ENCODE assay signal across 21 cellular contexts in the genomic region with DNA sequence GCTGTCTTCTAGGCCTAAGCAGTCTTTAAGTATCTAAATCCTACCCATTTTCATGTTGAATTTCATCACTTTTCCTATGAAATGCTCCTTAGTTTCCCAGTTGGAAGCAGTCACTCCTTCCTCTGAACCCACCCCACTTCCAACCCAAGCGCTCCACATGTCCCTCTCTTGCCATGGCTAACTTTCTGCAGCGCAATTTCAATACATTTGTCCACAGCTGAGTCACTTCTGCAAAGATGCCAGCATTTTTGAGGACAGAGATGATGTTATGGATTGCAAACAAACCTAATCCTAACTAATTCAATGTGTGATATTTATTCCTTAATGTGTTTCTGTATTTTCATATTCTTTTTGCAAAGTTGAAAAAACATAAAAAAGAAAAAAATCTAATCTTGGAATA.
A peak's percentile ranks its signal among the peaks of the same experiment; 100 is the strongest.
DNase-seq lines count a peak whose midpoint lies in the region; ATAC-seq and TF ChIP-seq lines count a peak whose summit lies in the region.
"Had no signal": no experiment of that assay in that cellular context is flagged by ENCODE, and none has a peak within 500 bp of the region (broad histone marks: within the 10 kb centered on the region; RNA-seq: fewer than 3 reads in every experiment).

No MANE protein-coding gene starts in this region.

- DNase-seq in AG10803 (ENCODE audit: low read depth) (peak; percentile 33), endodermal cell (peak; percentile 29), fibroblast of mammary gland (ENCODE audit: low read depth) (peak; percentile 11), osteocyte (ENCODE audit: extremely low spot score, unreplicated experiment) (peak; percentile 10), Right ventricle myocardium inferior (ENCODE audit: missing footprints) (no peak), HuH-7.5 (ENCODE audit: low spot score) (no peak), activated gamma-delta T cell (lab: John Stamatoyannopoulos, UW) (no peak)
- DNase-seq: AML-193; BE2C; CD4-positive, alpha-beta T cell; CD8-positive, alpha-beta memory T cell; DMS 273 treated with DMSO at 0.1 percent for 48 hours; DMS79; EL; GDM1; H7; HCEC 1CT had no signal

- peaks cover 6% of the 10 kb centered on the region for H3K4me1 Mint-ChIP-seq in endodermal cell
- H3K4me1 Mint-ChIP-seq in osteocyte (ENCODE audit: unreplicated experiment), result no peaks in the 10 kb centered on the region
- H3K4me1 Mint-ChIP-seq: CD14-positive monocyte had no signal

- H3K4me3 ChIP-seq in AG10803 (ENCODE audit: low read length) (no peak overlapping the region), endodermal cell (ENCODE audit: low read length) (no peak overlapping the region), fibroblast of mammary gland (ENCODE audit: control insufficient read depth, low read depth, low read length) (no peak overlapping the region)
- H3K4me3 ChIP-seq: BLaER1 treated with 17β-estradiol and CSF1 and Interleukin-3, amounts not matched to agents 10 nM and 100 nM; GM12878 had no signal

- H3K9me3 ChIP-seq in endodermal cell (ENCODE audit: control insufficient read depth, low read length), result no peaks in the 10 kb centered on the region
- H3K9me3 ChIP-seq: BE2C had no signal

- TF ChIP-seq CTCF in AG10803 (conservative IDR thresholded peaks at IDR 0.05; ENCODE audit: low read length), result no peak
- TF ChIP-seq CTCF in endodermal cell (conservative IDR thresholded peaks at IDR 0.05), result no peak
- TF ChIP-seq CTCF in fibroblast of mammary gland (conservative IDR thresholded peaks at IDR 0.05; ENCODE audit: control insufficient read depth, insufficient read depth, low read depth, low read length), result no peak
- TF ChIP-seq CTCF in osteocyte (IDR thresholded peaks at IDR 0.05), result no peak

- no peak overlapping the region for H3K27ac Mint-ChIP-seq in endodermal cell
- no peak overlapping the region for H3K27ac Mint-ChIP-seq in osteocyte (ENCODE audit: unreplicated experiment)
- H3K27ac Mint-ChIP-seq: CD4-positive, alpha-beta T cell; CD8-positive, alpha-beta memory T cell had no signal

- no peak overlapping the region for H3K4me3 Mint-ChIP-seq in endodermal cell
- no peak overlapping the region for H3K4me3 Mint-ChIP-seq in osteocyte (ENCODE audit: unreplicated experiment)
- H3K4me3 Mint-ChIP-seq: CD14-positive monocyte; CD4-positive, alpha-beta T cell; CD8-positive, alpha-beta memory T cell had no signal

- WGBS in endodermal cell (ENCODE audit: insufficient coverage in 1 of 2, insufficient read length in 1 of 2), 2 experiments, result 86 to 90% methylated on average over 1 to 2 of the region's 2 CpGs

- no peaks in the 10 kb centered on the region for H3K4me1 ChIP-seq in endodermal cell (ENCODE audit: control insufficient read depth, insufficient read depth, low read length)
- H3K4me1 ChIP-seq: BE2C had no signal

- H3K36me3 Mint-ChIP-seq in endodermal cell (ENCODE audit: low read depth), result no peaks in the 10 kb centered on the region
- H3K36me3 Mint-ChIP-seq in osteocyte (ENCODE audit: unreplicated experiment), result no peaks in the 10 kb centered on the region
- H3K36me3 Mint-ChIP-seq: CD14-positive monocyte had no signal

- H3K9me3 Mint-ChIP-seq in endodermal cell, result no peaks in the 10 kb centered on the region
- no peaks in the 10 kb centered on the region for H3K9me3 Mint-ChIP-seq in osteocyte (ENCODE audit: unreplicated experiment)
- H3K9me3 Mint-ChIP-seq: CD4-positive, alpha-beta T cell had no signal

- no peaks in the 10 kb centered on the region for H3K27me3 ChIP-seq in endodermal cell (ENCODE audit: control insufficient read depth, insufficient read depth, low read length, poor library complexity, severe bottlenecking)
- H3K27me3 ChIP-seq: BE2C; BLaER1 treated with 17β-estradiol and CSF1 and Interleukin-3, amounts not matched to agents 10 nM and 100 nM had no signal

- no peak for ATAC-seq in Right ventricle myocardium inferior
- ATAC-seq: GM12878 had no signal

- no peak overlapping the region for H3K9ac ChIP-seq in endodermal cell (ENCODE audit: extremely low read depth, low read length, poor library complexity, severe bottlenecking)
- H3K9ac ChIP-seq: BLaER1 treated with 17β-estradiol and CSF1 and Interleukin-3, amounts not matched to agents 10 nM and 100 nM had no signal

- H3K27ac ChIP-seq in endodermal cell (ENCODE audit: low read depth, low read length), result no peak overlapping the region
- H3K27ac ChIP-seq: 22Rv1; BLaER1 treated with 17β-estradiol and CSF1 and Interleukin-3, amounts not matched to agents 10 nM and 100 nM had no signal

- intact Hi-C loops in Right ventricle myocardium inferior (cut with DNase I), result no loop called here

- no peaks in the 10 kb centered on the region for H3K27me3 Mint-ChIP-seq in endodermal cell (ENCODE audit: insufficient read depth)
- peaks cover 21% of the 10 kb centered on the region for H3K27me3 Mint-ChIP-seq in osteocyte (ENCODE audit: unreplicated experiment)

- no peaks in the 10 kb centered on the region for H3K36me3 ChIP-seq in endodermal cell (ENCODE audit: control insufficient read depth, insufficient read depth, low read length)
- H3K36me3 ChIP-seq: BE2C; BLaER1 treated with 17β-estradiol and CSF1 and Interleukin-3, amounts not matched to agents 10 nM and 100 nM had no signal

Comparison
In these comparisons a context has a peak if more than half of its experiments do, and no peak if none do; other contexts are left out.
1. DNase-seq: peak in AG10803 (single experiment), endodermal cell (single experiment), fibroblast of mammary gland (single experiment) and osteocyte (single experiment); none in Right ventricle myocardium inferior (single experiment), HuH-7.5 (single experiment) and activated gamma-delta T cell (single experiment).